ENCODE assay signal across 9 cellular contexts in genomic region chr2:226794751-226795171, GRCh38. TPM values are rescaled to one million over a fixed set of nuclear protein-coding genes. Genes with fewer than 3 reads are reported as not detected.
A peak's percentile ranks its signal among the peaks of the same experiment; 100 is the strongest.
DNase-seq lines count a peak whose midpoint lies in the region; ATAC-seq, FAIRE-seq and TF ChIP-seq lines count a peak whose summit lies in the region.
"Had no signal": no experiment of that assay in that cellular context is flagged by ENCODE, and none has a peak within 500 bp of the region (broad histone marks: within the 10 kb centered on the region; RNA-seq: fewer than 3 reads in every experiment).

No MANE protein-coding gene starts in this region.

- peaks cover 0 to 4% (median 0%) of the 10 kb centered on the region in 11 donors for H3K9me3 ChIP-seq in heart right ventricle
- peaks cover 0 to 4% of the 10 kb centered on the region in 2 donors for H3K9me3 ChIP-seq in lung (ENCODE audit: control insufficient read depth in 2 of 2, insufficient read depth in 1 of 2, low read length in 1 of 2)
- H3K9me3 ChIP-seq in aorta (ENCODE audit: control insufficient read depth, low read length), result no peaks in the 10 kb centered on the region
- H3K9me3 ChIP-seq in CD4-positive, alpha-beta memory T cell (ENCODE audit: control insufficient read depth in 1 of 2, low read length in 2 of 2), result no peaks in the 10 kb centered on the region

- CTCF ChIA-PET in CD4-positive, alpha-beta memory T cell (lab: Charles Lee; ENCODE audit: partially characterized antibody), result no interaction called here

- DNase-seq in heart right ventricle (peak in 1 of 2 donors; percentile 17), Right ventricle myocardium inferior (ENCODE audit: missing footprints) (no peak), lung (ENCODE audit: low spot score) (no peak), aorta (no peak), frontal cortex (ENCODE audit: low spot score in 2 of 2) (no peak)
- DNase-seq in CD4-positive, alpha-beta memory T cell, result no peak

- peaks cover 0 to 27% (median 0%) of the 10 kb centered on the region in 7 donors for H3K27me3 ChIP-seq in heart right ventricle
- H3K27me3 ChIP-seq in lung (ENCODE audit: control insufficient read depth, insufficient read depth), result no peaks in the 10 kb centered on the region
- H3K27me3 ChIP-seq in aorta (ENCODE audit: control insufficient read depth in 1 of 2, insufficient read depth in 2 of 2, low read length in 1 of 2), result no peaks in the 10 kb centered on the region
- H3K27me3 ChIP-seq in CD4-positive, alpha-beta memory T cell (ENCODE audit: insufficient read depth, low read length), result no peaks in the 10 kb centered on the region

- peaks cover 0 to 11% (median 2%) of the 10 kb centered on the region in 5 experiments for H3K9me3 Mint-ChIP-seq in brain
- H3K9me3 Mint-ChIP-seq in CD4-positive, alpha-beta memory T cell, result no peaks in the 10 kb centered on the region

- H3K27me3 Mint-ChIP-seq in brain, result peaks cover 8% of the 10 kb centered on the region
- H3K27me3 Mint-ChIP-seq in CD4-positive, alpha-beta memory T cell, result no peaks in the 10 kb centered on the region

- intact Hi-C loops in heart right ventricle (cut with DNase I) (loop anchor here (5.0 to 10.0 kb wide), 21 partner anchors 37 to 760 kb away; no protein-coding TSS in a partner anchor), Right ventricle myocardium inferior (cut with DNase I) (loop anchor here (1.0 to 5.0 kb wide), 4 partner anchors 37 to 348 kb away; no protein-coding TSS in a partner anchor), aorta (cut with DNase I) (loop anchor here (5.0 to 10.0 kb wide), 5 partner anchors 32 to 317 kb away; no protein-coding TSS in a partner anchor)
- intact Hi-C loops in CD4-positive, alpha-beta memory T cell (cut with micrococcal nuclease), result loop anchor here (5.0 kb wide), 1 partner anchor 142 kb away; no protein-coding TSS in a partner anchor

- H3K27ac Mint-ChIP-seq in brain, result peak overlapping the region; percentile 7 to 98 (median 63)
- H3K27ac Mint-ChIP-seq in CD4-positive, alpha-beta memory T cell, result peak overlapping the region in 3 of 7 donors; percentile 6 to 75 (median 49)

- TF ChIP-seq CTCF in heart right ventricle (IDR thresholded peaks at IDR 0.05) (no peak), brain (conservative IDR thresholded peaks at IDR 0.05) (no peak), lung (IDR thresholded peaks at IDR 0.05; ENCODE audit: control extremely low read depth, extremely low read depth) (no peak)

- H3K27ac ChIP-seq in heart right ventricle (peak overlapping the region; percentile 57 to 97 (median 94)), lung (ENCODE audit: low read depth in 1 of 2, low read length in 1 of 2) (peak overlapping the region; percentile 70 to 74), aorta (ENCODE audit: low read depth in 1 of 2, low read length in 2 of 2) (peak overlapping the region; percentile 30 to 52)
- no peak overlapping the region for H3K27ac ChIP-seq in CD4-positive, alpha-beta memory T cell (ENCODE audit: low read depth, low read length)

- POLR2A ChIA-PET in CD4-positive, alpha-beta memory T cell (lab: Charles Lee; ENCODE audit: partially characterized antibody), result no interaction called here

- H3K4me1 ChIP-seq in heart right ventricle (peaks cover 8 to 86% (median 68%) of the 10 kb centered on the region in 9 donors), lung (ENCODE audit: control insufficient read depth in 2 of 2, insufficient read depth in 2 of 2, low read length in 2 of 2) (peaks cover 10 to 18% of the 10 kb centered on the region in 2 donors), aorta (ENCODE audit: control insufficient read depth in 1 of 2, insufficient read depth in 2 of 2, low read length in 2 of 2) (peaks cover 0 to 5% of the 10 kb centered on the region in 2 donors)
- peaks cover 23% of the 10 kb centered on the region for H3K4me1 ChIP-seq in CD4-positive, alpha-beta memory T cell (ENCODE audit: insufficient read depth, low read length)

- 19 to 30% methylated on average over 9 of the region's 9 CpGs for whole genome bisulfite sequencing in heart right ventricle, 2 donors
- WGBS in lung, 2 donors, result 41 to 61% methylated on average over 9 of the region's 9 CpGs
- 8 to 13% methylated on average over 9 of the region's 9 CpGs for WGBS in aorta, 2 donors

- H3K36me3 Mint-ChIP-seq in brain, result peaks cover 24% of the 10 kb centered on the region
- H3K36me3 Mint-ChIP-seq in CD4-positive, alpha-beta memory T cell, result peaks cover 0 to 3% of the 10 kb centered on the region in 2 donors

- H3K4me3 ChIP-seq in heart right ventricle (peak overlapping the region in 9 of 10 donors; percentile 68 to 95 (median 85)), lung (peak overlapping the region; percentile 3), aorta (ENCODE audit: low read length in 2 of 2) (peak overlapping the region; percentile 52 to 60)
- H3K4me3 ChIP-seq in CD4-positive, alpha-beta memory T cell (ENCODE audit: low read length in 2 of 2), result no peak overlapping the region

- FAIRE-seq in frontal cortex (lab: Jason Lieb, UNC), result no peak
- FAIRE-seq: colon had no signal

- peak overlapping the region; percentile 81 to 91 (median 84) for H3K4me3 Mint-ChIP-seq in brain
- peak overlapping the region in 1 of 8 donors; percentile 39 for H3K4me3 Mint-ChIP-seq in CD4-positive, alpha-beta memory T cell

- H3K4me1 Mint-ChIP-seq in brain, result peaks cover 65% of the 10 kb centered on the region
- H3K4me1 Mint-ChIP-seq in CD4-positive, alpha-beta memory T cell, result peaks cover 17 to 47% (median 33%) of the 10 kb centered on the region in 4 donors

- H3K36me3 ChIP-seq in heart right ventricle (peaks cover 0 to 9% (median 0%) of the 10 kb centered on the region in 9 donors), lung (ENCODE audit: control insufficient read depth in 2 of 2, insufficient read depth in 2 of 2, low read length in 2 of 2) (no peaks in the 10 kb centered on the region), aorta (ENCODE audit: control insufficient read depth in 1 of 2, insufficient read depth in 2 of 2, low read length in 1 of 2) (no peaks in the 10 kb centered on the region)
- H3K36me3 ChIP-seq in CD4-positive, alpha-beta memory T cell (ENCODE audit: insufficient read depth, low read length), result no peaks in the 10 kb centered on the region

- ATAC-seq in heart right ventricle, result no peak
- no peak for ATAC-seq in Right ventricle myocardium inferior
- ATAC-seq in lung (ENCODE audit: insufficient read depth, low FRiP score), result no peak
- ATAC-seq in aorta (ENCODE audit: low FRiP score), result no peak
- ATAC-seq in GM18517 (IDR thresholded peaks at IDR 0.05; ENCODE audit: unreplicated experiment), result no peak

RNA-seq across cellular contexts. Expression of gene IRS1, which starts 4.9 kb away (rescaled TPM):
- total RNA-seq in heart right ventricle (10 to 100 TPM; 12.7 to 20.2 (median 15.1) TPM), Right ventricle myocardium inferior (15.9 TPM), lung (10 to 100 TPM; 10.9 to 36.7 TPM), aorta (10 to 100 TPM; 13.8 to 16.6 TPM), frontal cortex (11.8 TPM)
- polyA plus RNA-seq in heart right ventricle (1 to 10 TPM; 2.2 to 5.6 TPM), brain (ENCODE audit: insufficient read depth, low read depth, low replicate concordance) (2.0 TPM), lung (1 to 10 TPM; 3.1 to 4.9 TPM), aorta (1 to 10 TPM; 2.1 to 2.5 TPM)
- 1 to 10 TPM; 2.2 to 2.4 TPM for total RNA-seq in CD4-positive, alpha-beta memory T cell
- under 1 TPM; 0.02 to 0.03 TPM for polyA plus RNA-seq in CD4-positive, alpha-beta memory T cell

RNA-seq across cellular contexts. Expression of gene RHBDD1, which starts 41.1 kb away (rescaled TPM):
- total RNA-seq in heart right ventricle (10 to 100 TPM; 28.3 to 57.1 (median 39.1) TPM), Right ventricle myocardium inferior (30.5 TPM), lung (10 to 100 TPM; 40.3 to 66.4 TPM), aorta (10 to 100 TPM; 35.6 to 39.2 TPM), frontal cortex (24.1 TPM)
- polyA plus RNA-seq in heart right ventricle (1 to 10 TPM; 4.5 to 7.0 TPM), brain (ENCODE audit: insufficient read depth, low read depth, low replicate concordance) (18.1 TPM), lung (1 to 10 TPM; 4.8 to 9.1 TPM), aorta (1 to 10 TPM; 6.0 to 8.4 TPM)
- 10 to 100 TPM; 54.6 to 66.0 TPM for total RNA-seq in CD4-positive, alpha-beta memory T cell
- 10 to 100 TPM; 15.6 to 26.8 TPM for polyA plus RNA-seq in CD4-positive, alpha-beta memory T cell

Comparison
In these comparisons a context has a peak if more than half of its experiments do, and no peak if none do; other contexts are left out.
1. H3K4me3 ChIP-seq: peak in heart right ventricle (9 of 10), lung (single experiment) and aorta (2 of 2); none in CD4-positive, alpha-beta memory T cell (0 of 2).